14 cellular contexts compared by ENCODE assay signal in the genomic region with DNA sequence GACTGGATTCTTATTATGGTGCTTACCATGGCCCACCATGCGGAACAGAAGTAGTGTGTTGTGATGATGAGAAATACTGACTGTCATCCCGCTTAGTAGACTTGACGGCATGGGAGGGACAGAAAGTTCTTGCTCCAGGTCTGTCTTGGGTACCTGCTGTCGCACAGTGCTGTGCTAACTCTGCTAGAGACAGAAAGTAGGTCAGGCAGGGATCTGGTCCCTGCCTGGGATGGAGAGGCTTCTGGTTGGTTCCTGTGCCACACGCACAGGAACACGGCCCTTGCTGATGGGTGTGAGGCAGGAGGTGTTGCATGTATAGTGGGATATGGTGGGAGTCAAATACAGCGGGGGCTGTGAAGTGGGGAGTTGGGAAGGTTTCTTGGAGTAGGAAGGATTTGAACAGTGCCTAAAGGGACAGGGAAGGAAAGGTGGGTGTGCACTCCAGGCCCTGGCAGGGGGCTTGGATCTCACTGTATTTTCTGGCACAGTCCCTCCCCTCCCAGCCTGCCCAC.
"Had no signal": no experiment of that assay in that cellular context is flagged by ENCODE, and none has a peak within 500 bp of the region (broad histone marks: within the 10 kb centered on the region; RNA-seq: fewer than 3 reads in every experiment).

No MANE protein-coding gene starts in this region.

- H3K4me3 ChIP-seq: cardiac muscle cell, lung, skin epidermis, upper lobe of right lung had no signal

- H3K27me3 ChIP-seq: cardiac muscle cell, upper lobe of right lung had no signal

- DNase-seq: activated CD4-positive, alpha-beta T cell treated with anti-CD3 and anti-CD28 coated beads, Interleukin-2, amount 50 U/mL, for 1 hour; activated naive CD4-positive, alpha-beta T cell treated with Interleukin-2 at 50 U/mL for 16 hours; naive B cell; stimulated activated CD4-positive, alpha-beta T cell treated with anti-CD3 and anti-CD28 coated beads, Interleukin-4, amount 100 ng/mL, for 4 hours; stimulated activated CD8-positive, alpha-beta memory T cell treated with anti-CD3 and anti-CD28 coated beads, Interleukin-4, amount 100 ng/mL, for 48 hours; stimulated activated naive CD8-positive, alpha-beta T cell treated with anti-CD3 and anti-CD28 coated beads, Interleukin-15, amount 100 ng/mL, for 72 hours; upper lobe of right lung had no signal

- H3K36me3 Mint-ChIP-seq: naive B cell had no signal

- FAIRE-seq: islet of Langerhans had no signal

- H3K9me3 ChIP-seq: upper lobe of right lung had no signal

- H3K27ac Mint-ChIP-seq: activated T-helper 1 cell treated with anti-CD3 and anti-CD28 coated beads, Interleukin-12 subunit alpha, Interleukin-12 subunit beta, Interleukin-2, Interleukin-4 antibody, amounts not matched to agents 30 ng/mL and 10 ng/mL and 1 ng/mL, durations not matched to agents 14 hours and 24 hours and 36 hours had no signal

- ATAC-seq: activated CD4-positive, CD25-positive, alpha-beta regulatory T cell treated with anti-CD3 and anti-CD28 coated beads, Interleukin-2, amount 50 U/mL, for 24 hours; esophagus mucosa; stimulated activated naive CD8-positive, alpha-beta T cell treated with anti-CD3 and anti-CD28 coated beads, Interleukin-15, amount 100 ng/mL, for 72 hours; upper lobe of right lung had no signal

- H3K4me3 Mint-ChIP-seq: activated T-helper 1 cell treated with anti-CD3 and anti-CD28 coated beads, Interleukin-12 subunit alpha, Interleukin-12 subunit beta, Interleukin-2, Interleukin-4 antibody, amounts not matched to agents 30 ng/mL and 10 ng/mL and 1 ng/mL, durations not matched to agents 14 hours and 24 hours and 36 hours; naive B cell; stimulated activated naive CD8-positive, alpha-beta T cell treated with anti-CD3 and anti-CD28 coated beads, Interleukin-15, amount 100 ng/mL, for 72 hours had no signal

- H3K36me3 ChIP-seq: cardiac muscle cell, upper lobe of right lung had no signal

- H3K27ac ChIP-seq: cardiac muscle cell, skin epidermis, upper lobe of right lung had no signal

- H3K9me3 Mint-ChIP-seq: activated T-helper 1 cell treated with anti-CD3 and anti-CD28 coated beads, Interleukin-12 subunit alpha, Interleukin-12 subunit beta, Interleukin-2, Interleukin-4 antibody, amounts not matched to agents 30 ng/mL and 10 ng/mL and 1 ng/mL, durations not matched to agents 14 hours and 24 hours and 36 hours; stimulated activated naive CD8-positive, alpha-beta T cell treated with anti-CD3 and anti-CD28 coated beads, Interleukin-15, amount 100 ng/mL, for 72 hours had no signal
